ENCODE assay signal across 1 cellular context in genomic region chr1:43059640-43060574, GRCh38.
TF ChIP-seq lines count a peak whose summit lies in the region.

No MANE protein-coding gene starts in this region.

TF ChIP-seq in K562, 482 proteins besides CTCF, POLR2A, EP300 and RAD21 (continued from another document):
- peak; percentile 63; the same call in 1 of the 2 replicates for TF ChIP-seq CTBP1 (IDR thresholded peaks at IDR 0.05; ENCODE audit: borderline replicate concordance)
- peak; percentile 90 for TF ChIP-seq ZNF24 (IDR thresholded peaks at IDR 0.05)
- no peak for TF ChIP-seq ZNF584 (CRISPR knock-in tag; IDR thresholded peaks at IDR 0.05; ENCODE audit: low read depth)
- peak; percentile 64 for TF ChIP-seq ZNF316 (IDR thresholded peaks at IDR 0.05)
- peak; percentile 40; the same call in 1 of the 2 replicates for TF ChIP-seq MAFK (IDR thresholded peaks at IDR 0.05; ENCODE audit: low read length)
- no peak for TF ChIP-seq TAF15 (IDR thresholded peaks at IDR 0.05; ENCODE audit: low read depth, low read length)
- no peak for TF ChIP-seq HDAC6 (IDR thresholded peaks at IDR 0.05; ENCODE audit: low read depth, low read length)
- no peak for TF ChIP-seq NBN (IDR thresholded peaks at IDR 0.05; ENCODE audit: low read depth)
- TF ChIP-seq CEBPB (tag; IDR thresholded peaks at IDR 0.05), result peak; percentile 72
- peak; percentile 16 to 48; a peak in 2 of 4 replicates for TF ChIP-seq KDM1A (IDR thresholded peaks at IDR 0.05)
- peak; percentile 65 for TF ChIP-seq C11orf30 (IDR thresholded peaks at IDR 0.05; ENCODE audit: low read depth)
- TF ChIP-seq TEAD4 (IDR thresholded peaks at IDR 0.05; ENCODE audit: low read length), result 0 out of 2 replicates have a peak, but pooled peaks have one; percentile 9
- no peak for TF ChIP-seq TEAD4 (CRISPR knock-in tag; IDR thresholded peaks at IDR 0.05; ENCODE audit: borderline replicate concordance)
- TF ChIP-seq NFE2 (IDR thresholded peaks at IDR 0.05; ENCODE audit: low read depth), result peak; percentile 78
- TF ChIP-seq ARID1B (IDR thresholded peaks at IDR 0.05), result 0 out of 2 replicates have a peak, but pooled peaks have one; percentile 32
